Comparison of ENCODE assay signal across 1 cellular context in genomic region chr12:71685961-71686657, GRCh38.
TF ChIP-seq lines count a peak whose summit lies in the region.

TMEM19 (plus strand) TSS chr12:71686082; CDS start chr12:71686681, 599 bp downstream.

TF ChIP-seq in GM12878, 131 proteins besides CTCF, POLR2A, EP300 and RAD21 (continued from another document and continues in another):
- no peak for TF ChIP-seq BCLAF1 (IDR thresholded peaks at IDR 0.05)
- no peak for TF ChIP-seq ZBTB40 (IDR thresholded peaks at IDR 0.05; ENCODE audit: borderline replicate concordance)
- TF ChIP-seq IKZF2 (IDR thresholded peaks at IDR 0.05) = peak in 1 of 2 experiments; percentile 8; a peak in 1 of 4 replicates
- TF ChIP-seq ZNF274 (IDR thresholded peaks at IDR 0.05; ENCODE audit: insufficient read depth, insufficient read length) = no peak
- TF ChIP-seq SIN3A (IDR thresholded peaks at IDR 0.05; ENCODE audit: low read depth, low read length) = no peak
- TF ChIP-seq E4F1 (IDR thresholded peaks at IDR 0.05; ENCODE audit: borderline replicate concordance, partially characterized antibody) = no peak
- TF ChIP-seq MLLT1 (IDR thresholded peaks at IDR 0.05) = peak; percentile 54
- peak; percentile 67; the same call in 1 of the 2 replicates for TF ChIP-seq SMAD5 (IDR thresholded peaks at IDR 0.05; ENCODE audit: low read depth)
- peak; percentile 62 for TF ChIP-seq NRF1 (conservative IDR thresholded peaks at IDR 0.05; ENCODE audit: low read depth, low read length)
- TF ChIP-seq POLR2AphosphoS5 (IDR thresholded peaks at IDR 0.05; ENCODE audit: low read length) = peak; percentile 65
- no peak for TF ChIP-seq KLF5 (IDR thresholded peaks at IDR 0.05; ENCODE audit: partially characterized antibody)
- peak; percentile 78 for TF ChIP-seq NKRF (conservative IDR thresholded peaks at IDR 0.05)
- TF ChIP-seq CBFB (IDR thresholded peaks at IDR 0.05; ENCODE audit: low read depth) = peak; percentile 74
- TF ChIP-seq E2F4 (IDR thresholded peaks at IDR 0.05; ENCODE audit: low read depth, low read length) = no peak
- no peak for TF ChIP-seq ESRRA (IDR thresholded peaks at IDR 0.05; ENCODE audit: low read length)
- TF ChIP-seq ZNF207 (IDR thresholded peaks at IDR 0.05; ENCODE audit: borderline replicate concordance) = no peak
- TF ChIP-seq GATAD2B (conservative IDR thresholded peaks at IDR 0.05; ENCODE audit: low read depth) = peak; percentile 96
- no peak for TF ChIP-seq SIX5 (IDR thresholded peaks at IDR 0.05; ENCODE audit: low read depth, low read length, severe bottlenecking)
- TF ChIP-seq JUND (IDR thresholded peaks at IDR 0.05; ENCODE audit: low read depth, low read length) = no peak
- TF ChIP-seq ZNF24 (IDR thresholded peaks at IDR 0.05) = no peak
- TF ChIP-seq RUNX3 (IDR thresholded peaks at IDR 0.05; ENCODE audit: low read length) = peak; percentile 90
- TF ChIP-seq PML (IDR thresholded peaks at IDR 0.05; ENCODE audit: low read length) = peak; percentile 76; the same call in 1 of the 2 replicates
- TF ChIP-seq ZNF592 (IDR thresholded peaks at IDR 0.05) = no peak; the same call in 1 of the 2 replicates
- no peak for TF ChIP-seq RFX5 (IDR thresholded peaks at IDR 0.05; ENCODE audit: low read depth, low read length)
- TF ChIP-seq RB1 (IDR thresholded peaks at IDR 0.05; ENCODE audit: borderline replicate concordance) = peak; percentile 69; the same call in 1 of the 2 replicates
- peak; percentile 86 for TF ChIP-seq USF1 (IDR thresholded peaks at IDR 0.05; ENCODE audit: borderline replicate concordance, extremely low read length, insufficient read depth, low read depth, low read length)
- no peak for TF ChIP-seq IRF5 (IDR thresholded peaks at IDR 0.05; ENCODE audit: borderline replicate concordance)
- peak; percentile 83; the same call in 1 of the 2 replicates for TF ChIP-seq DPF2 (IDR thresholded peaks at IDR 0.05)
- no peak for TF ChIP-seq GABPA (IDR thresholded peaks at IDR 0.05; ENCODE audit: low read depth)
- 0 out of 2 replicates have a peak, but pooled peaks have one; percentile 7 for TF ChIP-seq IRF4 (IDR thresholded peaks at IDR 0.05; ENCODE audit: low read depth, low read length)
- TF ChIP-seq TCF12 (IDR thresholded peaks at IDR 0.05; ENCODE audit: low read depth, low read length) = no peak
- TF ChIP-seq PBX3 (IDR thresholded peaks at IDR 0.05; ENCODE audit: insufficient replicate concordance, low read depth, low read length) = peak; percentile 48
- TF ChIP-seq BRCA1 (IDR thresholded peaks at IDR 0.05; ENCODE audit: low read depth, low read length) = no peak
- TF ChIP-seq ETV6 (conservative IDR thresholded peaks at IDR 0.05 in 1 of 2, IDR thresholded peaks at IDR 0.05 in 1 of 2; ENCODE audit: borderline replicate concordance in 1 of 2, low read depth in 1 of 2) = no peak; a peak in 1 of 4 replicates
- TF ChIP-seq EZH2 (IDR thresholded peaks at IDR 0.05; ENCODE audit: borderline replicate concordance, control insufficient read depth, low read depth, low read length) = no peak
